In the genomic region with DNA sequence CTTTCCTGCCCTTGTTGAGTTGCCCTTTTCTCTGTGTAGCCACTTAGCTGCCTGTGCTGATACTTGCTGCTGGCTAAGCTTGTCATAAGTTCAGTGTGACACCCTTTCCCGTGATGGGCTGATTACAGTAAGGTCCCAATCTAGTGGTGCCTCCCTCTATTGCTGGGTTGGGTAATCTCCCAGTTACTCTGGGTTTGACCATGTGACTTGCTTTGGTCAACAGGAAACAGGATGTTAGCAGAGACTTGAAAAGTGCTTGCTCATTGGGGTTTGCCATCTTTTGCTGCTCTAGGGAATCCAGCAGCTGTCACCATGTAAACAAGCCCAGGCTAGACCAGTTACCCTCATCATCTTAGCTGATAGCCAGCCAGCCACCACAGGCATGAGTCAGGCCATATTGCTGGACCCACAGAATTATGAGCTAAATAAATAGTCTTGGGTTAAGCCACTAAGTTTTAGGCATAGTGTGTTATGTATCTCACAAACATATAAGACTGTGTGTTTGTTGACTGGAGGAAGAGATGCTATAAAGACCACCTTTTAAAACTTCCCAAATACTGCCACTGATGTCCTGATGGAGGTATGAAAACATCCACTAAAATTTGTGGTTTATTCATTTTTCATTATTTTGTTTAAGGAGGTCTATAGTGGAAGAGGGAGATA, we compare ENCODE assay signal across 8 cellular contexts. TPM values are rescaled to one million over a fixed set of nuclear protein-coding genes. Genes with fewer than 3 reads are reported as not detected.
DNase-seq lines count a peak whose midpoint lies in the region; ATAC-seq and TF ChIP-seq lines count a peak whose summit lies in the region.

No MANE protein-coding gene starts in this region.

- no peak for DNase-seq in CD4-positive, alpha-beta T cell
- DNase-seq in NAMALWA (ENCODE audit: low spot score) (peak; percentile 88), memory B cell (ENCODE audit: low spot score in 2 of 2) (no peak), KG1 (lab: John Stamatoyannopoulos, UW) (no peak), NCI-H187 (lab: John Stamatoyannopoulos, UW) (no peak)
- peak; percentile 20 for DNase-seq in activated T-helper 2 cell treated with anti-CD3 and anti-CD28 coated beads, Interferon-gamma antibody, Interleukin-2, Interleukin-4, amounts not matched to agents 10 μg/mL and 5 μg/mL and 100 μg/mL, durations not matched to agents 14 hours and 24 hours and 36 hours (ENCODE audit: low spot score)
- DNase-seq in stimulated activated naive CD4-positive, alpha-beta T cell treated with Interleukin-2 at 50 U/mL for 16 hours (lab: John Stamatoyannopoulos, UW): no peak

- peak; percentile 26 for ATAC-seq in CD4-positive, alpha-beta T cell (ENCODE audit: poor library complexity)
- ATAC-seq in GM19452 (IDR thresholded peaks at IDR 0.05; ENCODE audit: unreplicated experiment): peak; percentile 87
- peak; percentile 15 for ATAC-seq in memory B cell (ENCODE audit: low read depth)

- no peak overlapping the region for H3K4me3 Mint-ChIP-seq in CD4-positive, alpha-beta T cell
- H3K4me3 Mint-ChIP-seq in activated T-helper 2 cell treated with anti-CD3 and anti-CD28 coated beads, Interferon-gamma antibody, Interleukin-2, Interleukin-4, amounts not matched to agents 10 μg/mL and 5 μg/mL and 100 μg/mL, durations not matched to agents 14 hours and 24 hours and 36 hours (ENCODE audit: low read depth): no peak overlapping the region
- no peak overlapping the region for H3K4me3 Mint-ChIP-seq in memory B cell

- intact Hi-C loops in CD4-positive, alpha-beta T cell (cut with DNase I, micrococcal nuclease): no loop called here
- intact Hi-C loops in activated T-helper 2 cell treated with anti-CD3 and anti-CD28 coated beads, Interferon-gamma antibody, Interleukin-2, Interleukin-4, amounts not matched to agents 10 μg/mL and 5 μg/mL and 100 μg/mL, durations not matched to agents 14 hours and 24 hours and 36 hours (cut with micrococcal nuclease): no loop called here

- peaks cover 6% of the 10 kb centered on the region for H3K4me1 Mint-ChIP-seq in CD4-positive, alpha-beta T cell (ENCODE audit: low read depth)
- peaks cover 9% of the 10 kb centered on the region for H3K4me1 Mint-ChIP-seq in activated T-helper 2 cell treated with anti-CD3 and anti-CD28 coated beads, Interferon-gamma antibody, Interleukin-2, Interleukin-4, amounts not matched to agents 10 μg/mL and 5 μg/mL and 100 μg/mL, durations not matched to agents 14 hours and 24 hours and 36 hours (ENCODE audit: low read depth)
- no peaks in the 10 kb centered on the region for H3K4me1 Mint-ChIP-seq in memory B cell

- peaks cover 10% of the 10 kb centered on the region for H3K9me3 ChIP-seq in CD4-positive, alpha-beta T cell (ENCODE audit: control insufficient read depth, low read length)

- POLR2A ChIA-PET in CD4-positive, alpha-beta T cell (lab: Charles Lee): no interaction called here

- no peaks in the 10 kb centered on the region for H3K36me3 Mint-ChIP-seq in CD4-positive, alpha-beta T cell (ENCODE audit: low read depth)
- peaks cover 7% of the 10 kb centered on the region for H3K36me3 Mint-ChIP-seq in activated T-helper 2 cell treated with anti-CD3 and anti-CD28 coated beads, Interferon-gamma antibody, Interleukin-2, Interleukin-4, amounts not matched to agents 10 μg/mL and 5 μg/mL and 100 μg/mL, durations not matched to agents 14 hours and 24 hours and 36 hours (ENCODE audit: low read depth)
- H3K36me3 Mint-ChIP-seq in memory B cell: no peaks in the 10 kb centered on the region

- H3K9me3 Mint-ChIP-seq in CD4-positive, alpha-beta T cell: no peaks in the 10 kb centered on the region
- peaks cover 17% of the 10 kb centered on the region for H3K9me3 Mint-ChIP-seq in activated T-helper 2 cell treated with anti-CD3 and anti-CD28 coated beads, Interferon-gamma antibody, Interleukin-2, Interleukin-4, amounts not matched to agents 10 μg/mL and 5 μg/mL and 100 μg/mL, durations not matched to agents 14 hours and 24 hours and 36 hours
- H3K9me3 Mint-ChIP-seq in memory B cell: peaks cover 2% of the 10 kb centered on the region

- no peak for TF ChIP-seq CTCF in CD4-positive, alpha-beta T cell (IDR thresholded peaks at IDR 0.05)

- H3K27ac ChIP-seq in CD4-positive, alpha-beta T cell (ENCODE audit: low read depth, low read length): no peak overlapping the region

- no peak overlapping the region for H3K27ac Mint-ChIP-seq in CD4-positive, alpha-beta T cell
- no peak overlapping the region for H3K27ac Mint-ChIP-seq in activated T-helper 2 cell treated with anti-CD3 and anti-CD28 coated beads, Interferon-gamma antibody, Interleukin-2, Interleukin-4, amounts not matched to agents 10 μg/mL and 5 μg/mL and 100 μg/mL, durations not matched to agents 14 hours and 24 hours and 36 hours
- H3K27ac Mint-ChIP-seq in memory B cell: no peak overlapping the region

- CTCF ChIA-PET in CD4-positive, alpha-beta T cell (lab: Charles Lee): no interaction called here

- H3K27me3 ChIP-seq in CD4-positive, alpha-beta T cell (ENCODE audit: control insufficient read depth, insufficient read depth, low read length): peaks cover 17% of the 10 kb centered on the region

- peaks cover 25% of the 10 kb centered on the region for H3K27me3 Mint-ChIP-seq in CD4-positive, alpha-beta T cell
- peaks cover 8% of the 10 kb centered on the region for H3K27me3 Mint-ChIP-seq in activated T-helper 2 cell treated with anti-CD3 and anti-CD28 coated beads, Interferon-gamma antibody, Interleukin-2, Interleukin-4, amounts not matched to agents 10 μg/mL and 5 μg/mL and 100 μg/mL, durations not matched to agents 14 hours and 24 hours and 36 hours (ENCODE audit: low read depth)
- H3K27me3 Mint-ChIP-seq in memory B cell: peaks cover 17% of the 10 kb centered on the region

RNA-seq across cellular contexts. Expression of gene LEP, which starts 4.0 kb away (rescaled TPM):
- not detected for total RNA-seq in CD4-positive, alpha-beta T cell
- total RNA-seq in activated T-helper 2 cell treated with anti-CD3 and anti-CD28 coated beads, Interferon-gamma antibody, Interleukin-2, Interleukin-4, amounts not matched to agents 10 μg/mL and 5 μg/mL and 100 μg/mL, durations not matched to agents 14 hours and 24 hours and 36 hours: not detected in 2 replicates

Comparison
In these comparisons a context has a peak if more than half of its experiments do, and no peak if none do; other contexts are left out.
1. ATAC-seq: peak in every context shown above with its lines; median percentile 87 in GM19452; 26 in CD4-positive, alpha-beta T cell; 15 in memory B cell.
2. DNase-seq: peak in NAMALWA (single experiment) and activated T-helper 2 cell treated with anti-CD3 and anti-CD28 coated beads, Interferon-gamma antibody, Interleukin-2, Interleukin-4, amounts not matched to agents 10 μg/mL and 5 μg/mL and 100 μg/mL, durations not matched to agents 14 hours and 24 hours and 36 hours (single experiment); none in CD4-positive, alpha-beta T cell (0 of 10), memory B cell (0 of 2), KG1 (single experiment), stimulated activated naive CD4-positive, alpha-beta T cell treated with Interleukin-2 at 50 U/mL for 16 hours (single experiment) and NCI-H187 (0 of 2).